2 cellular contexts compared by ENCODE assay signal in the genomic region with DNA sequence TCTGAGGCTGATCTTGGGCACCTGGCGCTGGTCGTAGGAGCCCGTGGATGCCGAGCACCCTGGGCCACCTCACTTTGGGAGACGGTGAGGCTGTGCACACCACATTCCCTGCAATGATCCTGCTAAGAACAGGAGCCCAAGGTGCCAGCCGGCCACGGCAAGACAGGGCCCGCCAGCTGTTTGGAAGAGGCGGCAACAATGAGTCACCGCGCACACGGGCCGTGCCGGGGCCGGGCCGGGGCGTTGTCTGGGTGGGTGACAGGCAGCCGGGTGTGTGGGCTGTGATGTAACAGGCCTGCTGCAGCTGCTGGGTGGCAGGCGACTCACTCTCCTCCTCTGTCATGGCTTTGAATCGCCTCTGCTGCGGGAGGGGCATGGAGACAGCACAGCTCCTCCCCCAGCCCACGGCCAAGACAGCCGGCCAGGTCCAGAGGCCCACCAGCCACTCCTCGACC.
TF ChIP-seq lines count a peak whose summit lies in the region.

No MANE protein-coding gene starts in this region.

TF ChIP-seq in K562, 482 proteins besides CTCF, POLR2A, EP300 and RAD21 (continued from another document and continues in another):
- TF ChIP-seq MBD2 (IDR thresholded peaks at IDR 0.05; ENCODE audit: borderline replicate concordance, low read depth) (peak; percentile 23; the same call in 1 of the 2 replicates), ILF3 (IDR thresholded peaks at IDR 0.05; ENCODE audit: borderline replicate concordance) (no peak), MTF1 (CRISPR knock-in tag; IDR thresholded peaks at IDR 0.05; ENCODE audit: borderline replicate concordance) (no peak), RFX5 (IDR thresholded peaks at IDR 0.05; ENCODE audit: low read depth, low read length) (no peak), GTF2E2 (tag; IDR thresholded peaks at IDR 0.05) (no peak), ATF1 (CRISPR knock-in tag; IDR thresholded peaks at IDR 0.05) (no peak), ATF1 (tag; IDR thresholded peaks at IDR 0.05) (peak; percentile 57), ZNF766 (CRISPR knock-in tag; conservative IDR thresholded peaks at IDR 0.05) (no peak), ARID1B (IDR thresholded peaks at IDR 0.05) (peak; percentile 63), NFYB (IDR thresholded peaks at IDR 0.05; ENCODE audit: extremely low read depth, insufficient read length) (no peak), ZNF699 (CRISPR knock-in tag; IDR thresholded peaks at IDR 0.05; ENCODE audit: insufficient replicate concordance) (no peak), PHTF2 (CRISPR knock-in tag; IDR thresholded peaks at IDR 0.05) (no peak), CBX1 (IDR thresholded peaks at IDR 0.05; ENCODE audit: low read depth) (no peak), ERF (CRISPR knock-in tag; IDR thresholded peaks at IDR 0.05) (no peak), CHD4 (IDR thresholded peaks at IDR 0.05; ENCODE audit: insufficient read depth, insufficient replicate concordance, low read depth, low read length, poor library complexity, severe bottlenecking) (no peak), TRIM28 (IDR thresholded peaks at IDR 0.05) (no peak), EGR1 (conservative IDR thresholded peaks at IDR 0.05) (peak; percentile 85), SOX6 (IDR thresholded peaks at IDR 0.05) (no peak), CEBPG (CRISPR knock-in tag; IDR thresholded peaks at IDR 0.05) (peak; percentile 51), CEBPG (tag; conservative IDR thresholded peaks at IDR 0.05 in 1 of 2, IDR thresholded peaks at IDR 0.05 in 1 of 2) (peak in 1 of 2 experiments; percentile 38; a peak in 1 of 4 replicates), ZNF232 (CRISPR knock-in tag; IDR thresholded peaks at IDR 0.05) (no peak), NFRKB (IDR thresholded peaks at IDR 0.05; ENCODE audit: low read depth) (no peak), SAP30 (IDR thresholded peaks at IDR 0.05; ENCODE audit: borderline replicate concordance, insufficient read depth, low read depth, low read length, poor library complexity, severe bottlenecking) (no peak)
- TF ChIP-seq, protein P1, sequence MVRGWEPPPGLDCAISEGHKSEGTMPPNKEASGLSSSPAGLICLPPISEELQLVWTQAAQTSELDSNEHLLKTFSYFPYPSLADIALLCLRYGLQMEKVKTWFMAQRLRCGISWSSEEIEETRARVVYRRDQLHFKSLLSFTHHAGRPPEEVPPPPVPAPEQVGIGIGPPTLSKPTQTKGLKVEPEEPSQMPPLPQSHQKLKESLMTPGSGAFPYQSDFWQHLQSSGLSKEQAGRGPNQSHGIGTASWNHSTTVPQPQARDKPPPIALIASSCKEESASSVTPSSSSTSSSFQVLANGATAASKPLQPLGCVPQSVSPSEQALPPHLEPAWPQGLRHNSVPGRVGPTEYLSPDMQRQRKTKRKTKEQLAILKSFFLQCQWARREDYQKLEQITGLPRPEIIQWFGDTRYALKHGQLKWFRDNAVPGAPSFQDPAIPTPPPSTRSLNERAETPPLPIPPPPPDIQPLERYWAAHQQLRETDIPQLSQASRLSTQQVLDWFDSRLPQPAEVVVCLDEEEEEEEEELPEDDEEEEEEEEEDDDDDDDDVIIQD (CRISPR knock-in tag; IDR thresholded peaks at IDR 0.05) = no peak

TF ChIP-seq in HepG2, 621 proteins besides CTCF, POLR2A, EP300 and RAD21 (continued from another document):
- TF ChIP-seq, protein P2, sequence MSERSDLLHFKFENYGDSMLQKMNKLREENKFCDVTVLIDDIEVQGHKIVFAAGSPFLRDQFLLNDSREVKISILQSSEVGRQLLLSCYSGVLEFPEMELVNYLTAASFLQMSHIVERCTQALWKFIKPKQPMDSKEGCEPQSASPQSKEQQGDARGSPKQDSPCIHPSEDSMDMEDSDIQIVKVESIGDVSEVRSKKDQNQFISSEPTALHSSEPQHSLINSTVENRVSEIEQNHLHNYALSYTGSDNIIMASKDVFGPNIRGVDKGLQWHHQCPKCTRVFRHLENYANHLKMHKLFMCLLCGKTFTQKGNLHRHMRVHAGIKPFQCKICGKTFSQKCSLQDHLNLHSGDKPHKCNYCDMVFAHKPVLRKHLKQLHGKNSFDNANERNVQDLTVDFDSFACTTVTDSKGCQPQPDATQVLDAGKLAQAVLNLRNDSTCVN (CRISPR knock-in tag; IDR thresholded peaks at IDR 0.05; ENCODE audit: borderline replicate concordance) = 0 out of 2 replicates have a peak, but pooled peaks have one; percentile 32
- TF ChIP-seq SALL1 (CRISPR knock-in tag; IDR thresholded peaks at IDR 0.05) = peak; percentile 43; the same call in 1 of the 2 replicates
- TF ChIP-seq, protein P3, sequence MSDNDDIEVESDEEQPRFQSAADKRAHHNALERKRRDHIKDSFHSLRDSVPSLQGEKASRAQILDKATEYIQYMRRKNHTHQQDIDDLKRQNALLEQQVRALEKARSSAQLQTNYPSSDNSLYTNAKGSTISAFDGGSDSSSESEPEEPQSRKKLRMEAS (IDR thresholded peaks at IDR 0.05) = peak; percentile 38; the same call in 1 of the 2 replicates
- TF ChIP-seq, protein P4, sequence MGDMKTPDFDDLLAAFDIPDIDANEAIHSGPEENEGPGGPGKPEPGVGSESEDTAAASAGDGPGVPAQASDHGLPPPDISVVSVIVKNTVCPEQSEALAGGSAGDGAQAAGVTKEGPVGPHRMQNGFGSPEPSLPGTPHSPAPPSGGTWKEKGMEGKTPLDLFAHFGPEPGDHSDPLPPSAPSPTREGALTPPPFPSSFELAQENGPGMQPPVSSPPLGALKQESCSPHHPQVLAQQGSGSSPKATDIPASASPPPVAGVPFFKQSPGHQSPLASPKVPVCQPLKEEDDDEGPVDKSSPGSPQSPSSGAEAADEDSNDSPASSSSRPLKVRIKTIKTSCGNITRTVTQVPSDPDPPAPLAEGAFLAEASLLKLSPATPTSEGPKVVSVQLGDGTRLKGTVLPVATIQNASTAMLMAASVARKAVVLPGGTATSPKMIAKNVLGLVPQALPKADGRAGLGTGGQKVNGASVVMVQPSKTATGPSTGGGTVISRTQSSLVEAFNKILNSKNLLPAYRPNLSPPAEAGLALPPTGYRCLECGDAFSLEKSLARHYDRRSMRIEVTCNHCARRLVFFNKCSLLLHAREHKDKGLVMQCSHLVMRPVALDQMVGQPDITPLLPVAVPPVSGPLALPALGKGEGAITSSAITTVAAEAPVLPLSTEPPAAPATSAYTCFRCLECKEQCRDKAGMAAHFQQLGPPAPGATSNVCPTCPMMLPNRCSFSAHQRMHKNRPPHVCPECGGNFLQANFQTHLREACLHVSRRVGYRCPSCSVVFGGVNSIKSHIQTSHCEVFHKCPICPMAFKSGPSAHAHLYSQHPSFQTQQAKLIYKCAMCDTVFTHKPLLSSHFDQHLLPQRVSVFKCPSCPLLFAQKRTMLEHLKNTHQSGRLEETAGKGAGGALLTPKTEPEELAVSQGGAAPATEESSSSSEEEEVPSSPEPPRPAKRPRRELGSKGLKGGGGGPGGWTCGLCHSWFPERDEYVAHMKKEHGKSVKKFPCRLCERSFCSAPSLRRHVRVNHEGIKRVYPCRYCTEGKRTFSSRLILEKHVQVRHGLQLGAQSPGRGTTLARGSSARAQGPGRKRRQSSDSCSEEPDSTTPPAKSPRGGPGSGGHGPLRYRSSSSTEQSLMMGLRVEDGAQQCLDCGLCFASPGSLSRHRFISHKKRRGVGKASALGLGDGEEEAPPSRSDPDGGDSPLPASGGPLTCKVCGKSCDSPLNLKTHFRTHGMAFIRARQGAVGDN (CRISPR knock-in tag; IDR thresholded peaks at IDR 0.05) = peak; percentile 58; the same call in 1 of the 2 replicates
- no peak for TF ChIP-seq REL (CRISPR knock-in tag; conservative IDR thresholded peaks at IDR 0.05)
- TF ChIP-seq KDM2A (CRISPR knock-in tag; IDR thresholded peaks at IDR 0.05; ENCODE audit: borderline replicate concordance, low read depth) = peak; percentile 59
- peak; percentile 66 for TF ChIP-seq FOSL1 (CRISPR knock-in tag; IDR thresholded peaks at IDR 0.05; ENCODE audit: borderline replicate concordance)
- TF ChIP-seq SKI (IDR thresholded peaks at IDR 0.05; ENCODE audit: partially characterized antibody) = peak; percentile 71
- peak; percentile 63 for TF ChIP-seq CREB1 (IDR thresholded peaks at IDR 0.05)
- TF ChIP-seq CREB1 (CRISPR knock-in tag; IDR thresholded peaks at IDR 0.05) = no peak
- TF ChIP-seq, protein P5, sequence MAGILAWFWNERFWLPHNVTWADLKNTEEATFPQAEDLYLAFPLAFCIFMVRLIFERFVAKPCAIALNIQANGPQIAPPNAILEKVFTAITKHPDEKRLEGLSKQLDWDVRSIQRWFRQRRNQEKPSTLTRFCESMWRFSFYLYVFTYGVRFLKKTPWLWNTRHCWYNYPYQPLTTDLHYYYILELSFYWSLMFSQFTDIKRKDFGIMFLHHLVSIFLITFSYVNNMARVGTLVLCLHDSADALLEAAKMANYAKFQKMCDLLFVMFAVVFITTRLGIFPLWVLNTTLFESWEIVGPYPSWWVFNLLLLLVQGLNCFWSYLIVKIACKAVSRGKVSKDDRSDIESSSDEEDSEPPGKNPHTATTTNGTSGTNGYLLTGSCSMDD (CRISPR knock-in tag; IDR thresholded peaks at IDR 0.05) = no peak
- TF ChIP-seq SRY (CRISPR knock-in tag; IDR thresholded peaks at IDR 0.05) = no peak
- TF ChIP-seq SALL2 (CRISPR knock-in tag; IDR thresholded peaks at IDR 0.05) = no peak; the same call in 1 of the 2 replicates
- 0 out of 2 replicates have a peak, but pooled peaks have one; percentile 65 for TF ChIP-seq CCDC6 (CRISPR knock-in tag; IDR thresholded peaks at IDR 0.05)
- TF ChIP-seq JUND (CRISPR knock-in tag; IDR thresholded peaks at IDR 0.05) = 0 out of 2 replicates have a peak, but pooled peaks have one; percentile 45
- TF ChIP-seq, protein P6, sequence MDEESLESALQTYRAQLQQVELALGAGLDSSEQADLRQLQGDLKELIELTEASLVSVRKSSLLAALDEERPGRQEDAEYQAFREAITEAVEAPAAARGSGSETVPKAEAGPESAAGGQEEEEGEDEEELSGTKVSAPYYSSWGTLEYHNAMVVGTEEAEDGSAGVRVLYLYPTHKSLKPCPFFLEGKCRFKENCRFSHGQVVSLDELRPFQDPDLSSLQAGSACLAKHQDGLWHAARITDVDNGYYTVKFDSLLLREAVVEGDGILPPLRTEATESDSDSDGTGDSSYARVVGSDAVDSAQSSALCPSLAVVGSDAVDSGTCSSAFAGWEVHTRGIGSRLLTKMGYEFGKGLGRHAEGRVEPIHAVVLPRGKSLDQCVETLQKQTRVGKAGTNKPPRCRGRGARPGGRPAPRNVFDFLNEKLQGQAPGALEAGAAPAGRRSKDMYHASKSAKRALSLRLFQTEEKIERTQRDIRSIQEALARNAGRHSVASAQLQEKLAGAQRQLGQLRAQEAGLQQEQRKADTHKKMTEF (CRISPR knock-in tag; IDR thresholded peaks at IDR 0.05) = peak; percentile 42; the same call in 1 of the 2 replicates
- TF ChIP-seq CAMTA2 (CRISPR knock-in tag; IDR thresholded peaks at IDR 0.05; ENCODE audit: borderline replicate concordance) = no peak
- TF ChIP-seq ZNF143 (CRISPR knock-in tag; IDR thresholded peaks at IDR 0.05) = no peak
- TF ChIP-seq ZFP62 (CRISPR knock-in tag; IDR thresholded peaks at IDR 0.05) = no peak
- TF ChIP-seq ETV6 (CRISPR knock-in tag; conservative IDR thresholded peaks at IDR 0.05) = no peak
- no peak for TF ChIP-seq ZNF850 (CRISPR knock-in tag; conservative IDR thresholded peaks at IDR 0.05)
- no peak for TF ChIP-seq ZKSCAN5 (CRISPR knock-in tag; IDR thresholded peaks at IDR 0.05)
- no peak for TF ChIP-seq SMAD9 (CRISPR knock-in tag; IDR thresholded peaks at IDR 0.05)
- TF ChIP-seq HNRNPH1 (optimal IDR thresholded peaks at IDR 0.05; ENCODE audit: low read depth, low read length) = no peak
- TF ChIP-seq ZNF776 (CRISPR knock-in tag; IDR thresholded peaks at IDR 0.05) = peak; percentile 58; the same call in 1 of the 2 replicates
- no peak for TF ChIP-seq CBX5 (CRISPR knock-in tag; IDR thresholded peaks at IDR 0.05; ENCODE audit: borderline replicate concordance)
